ENCODE assay signal across 8 cellular contexts in the genomic region with DNA sequence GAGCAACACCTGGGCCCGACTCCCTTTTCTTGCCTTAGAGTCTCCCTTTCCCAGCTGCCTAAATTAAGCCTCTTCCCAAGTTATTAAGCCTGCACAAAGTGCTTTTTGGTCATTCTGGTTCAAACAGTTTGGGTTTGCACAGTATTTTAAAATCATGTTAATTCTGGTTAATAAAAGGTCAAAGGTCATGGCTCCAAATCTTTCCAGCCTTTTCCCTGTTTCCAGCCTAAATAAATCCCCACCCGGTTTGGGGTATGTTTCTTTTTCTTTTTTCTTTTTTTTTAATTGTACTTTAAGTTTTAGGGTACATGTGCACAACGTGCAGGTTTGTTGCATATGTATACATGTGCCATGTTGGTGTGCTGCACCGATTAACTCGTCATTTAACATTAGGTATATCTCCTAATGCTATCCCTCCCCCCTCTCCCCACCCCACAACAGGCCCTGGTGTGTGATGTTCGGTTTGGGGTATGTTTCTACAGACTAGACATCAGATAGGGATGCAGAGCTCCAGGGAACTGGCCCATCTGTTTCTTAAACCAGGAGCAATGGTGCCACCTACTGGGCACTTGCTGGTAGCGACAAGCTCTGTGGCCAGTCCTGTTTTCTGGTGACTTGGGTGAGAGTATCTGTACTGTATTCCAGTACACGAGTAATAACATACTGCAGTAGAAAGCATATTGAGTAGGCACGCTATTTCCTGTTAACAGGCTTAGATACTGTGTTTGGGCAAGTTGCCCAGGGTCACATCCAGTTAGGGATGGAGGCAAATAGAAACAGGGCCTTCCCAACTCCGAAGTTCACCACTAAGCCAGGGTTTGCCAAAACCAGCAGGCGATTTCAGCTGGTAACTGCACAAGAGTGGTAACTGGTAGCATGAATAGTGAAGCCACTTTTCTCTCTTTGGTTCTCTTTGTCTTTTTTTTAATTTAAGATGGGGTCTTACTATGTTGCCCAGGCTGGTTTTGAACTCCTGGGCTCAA.
DNase-seq lines count a peak whose midpoint lies in the region; ATAC-seq and TF ChIP-seq lines count a peak whose summit lies in the region.

No MANE protein-coding gene starts in this region.

- peak; percentile 87 for TF ChIP-seq CTCF in upper lobe of right lung (IDR thresholded peaks at IDR 0.05)

- H3K27me3 Mint-ChIP-seq in CD4-positive, CD25-positive, alpha-beta regulatory T cell = no peaks in the 10 kb centered on the region
- no peaks in the 10 kb centered on the region for H3K27me3 Mint-ChIP-seq in activated naive CD4-positive, alpha-beta T cell treated with anti-CD3 and anti-CD28 coated beads, Interleukin-2, amount 50 U/mL, for 24 hours

- H3K4me3 Mint-ChIP-seq in CD4-positive, CD25-positive, alpha-beta regulatory T cell = no peak overlapping the region
- H3K4me3 Mint-ChIP-seq in activated naive CD4-positive, alpha-beta T cell treated with anti-CD3 and anti-CD28 coated beads, Interleukin-2, amount 50 U/mL, for 24 hours = no peak overlapping the region

- DNase-seq in CD4-positive, CD25-positive, alpha-beta regulatory T cell = peak; percentile 64 to 88 (median 77)
- DNase-seq in MV-4-11 (lab: John Stamatoyannopoulos, UW) = peak; percentile 83
- DNase-seq in SKM-1 treated with dmso at 0.1 percent for 144 hours (lab: John Stamatoyannopoulos, UW; ENCODE audit: unreplicated experiment) = peak; percentile 78
- DNase-seq in head of caudate nucleus = peak; percentile 70 to 96 (median 91)
- peak; percentile 95 for DNase-seq in pons (ENCODE audit: low spot score)
- DNase-seq in upper lobe of right lung = peak; percentile 86

- no peaks in the 10 kb centered on the region for H3K27me3 ChIP-seq in CD4-positive, CD25-positive, alpha-beta regulatory T cell (ENCODE audit: control insufficient read depth, insufficient read depth, low read length)
- H3K27me3 ChIP-seq in upper lobe of right lung = no peaks in the 10 kb centered on the region

- no peaks in the 10 kb centered on the region for H3K36me3 ChIP-seq in CD4-positive, CD25-positive, alpha-beta regulatory T cell (ENCODE audit: control insufficient read depth, insufficient read depth, low read length)
- no peaks in the 10 kb centered on the region for H3K36me3 ChIP-seq in upper lobe of right lung

- no peak overlapping the region for H3K4me3 ChIP-seq in CD4-positive, CD25-positive, alpha-beta regulatory T cell (ENCODE audit: low read depth, low read length)
- H3K4me3 ChIP-seq in upper lobe of right lung = no peak overlapping the region

- ATAC-seq in CD4-positive, CD25-positive, alpha-beta regulatory T cell (ENCODE audit: low read depth in 2 of 2) = peak; percentile 85 to 95
- ATAC-seq in GM21423 (IDR thresholded peaks at IDR 0.05; ENCODE audit: unreplicated experiment) (peak; percentile 83), upper lobe of right lung (peak; percentile 97)

- intact Hi-C loops in head of caudate nucleus (cut with DNase I) = loop anchor here (5.0 to 10.0 kb wide), 2 partner anchors 81 to 159 kb away; a partner anchor contains a TSS
- intact Hi-C loops in upper lobe of right lung (cut with DNase I) = no loop called here

- no peak overlapping the region for H3K27ac ChIP-seq in CD4-positive, CD25-positive, alpha-beta regulatory T cell (ENCODE audit: insufficient read depth, low read length, poor library complexity, severe bottlenecking)
- no peak overlapping the region for H3K27ac ChIP-seq in upper lobe of right lung

- no peaks in the 10 kb centered on the region for H3K4me1 ChIP-seq in CD4-positive, CD25-positive, alpha-beta regulatory T cell (ENCODE audit: control insufficient read depth, insufficient read depth, low read length, poor library complexity, severe bottlenecking)
- H3K4me1 ChIP-seq in upper lobe of right lung = peaks cover 29% of the 10 kb centered on the region

- peaks cover 0 to 12% (median 8%) of the 10 kb centered on the region in 4 donors for H3K4me1 Mint-ChIP-seq in CD4-positive, CD25-positive, alpha-beta regulatory T cell
- peaks cover 12% of the 10 kb centered on the region for H3K4me1 Mint-ChIP-seq in activated naive CD4-positive, alpha-beta T cell treated with anti-CD3 and anti-CD28 coated beads, Interleukin-2, amount 50 U/mL, for 24 hours

- H3K36me3 Mint-ChIP-seq in CD4-positive, CD25-positive, alpha-beta regulatory T cell = no peaks in the 10 kb centered on the region
- no peaks in the 10 kb centered on the region for H3K36me3 Mint-ChIP-seq in activated naive CD4-positive, alpha-beta T cell treated with anti-CD3 and anti-CD28 coated beads, Interleukin-2, amount 50 U/mL, for 24 hours

- peak overlapping the region; percentile 54 to 89 (median 65) for H3K27ac Mint-ChIP-seq in CD4-positive, CD25-positive, alpha-beta regulatory T cell
- H3K27ac Mint-ChIP-seq in activated naive CD4-positive, alpha-beta T cell treated with anti-CD3 and anti-CD28 coated beads, Interleukin-2, amount 50 U/mL, for 24 hours = peak overlapping the region; percentile 26

- no peaks in the 10 kb centered on the region for H3K9me3 ChIP-seq in CD4-positive, CD25-positive, alpha-beta regulatory T cell (ENCODE audit: control insufficient read depth in 2 of 2, low read length in 2 of 2)
- H3K9me3 ChIP-seq in upper lobe of right lung = no peaks in the 10 kb centered on the region

- H3K9me3 Mint-ChIP-seq in CD4-positive, CD25-positive, alpha-beta regulatory T cell = no peaks in the 10 kb centered on the region
- H3K9me3 Mint-ChIP-seq in activated naive CD4-positive, alpha-beta T cell treated with anti-CD3 and anti-CD28 coated beads, Interleukin-2, amount 50 U/mL, for 24 hours = no peaks in the 10 kb centered on the region
